8 cellular contexts compared by ENCODE assay signal in the genomic region with DNA sequence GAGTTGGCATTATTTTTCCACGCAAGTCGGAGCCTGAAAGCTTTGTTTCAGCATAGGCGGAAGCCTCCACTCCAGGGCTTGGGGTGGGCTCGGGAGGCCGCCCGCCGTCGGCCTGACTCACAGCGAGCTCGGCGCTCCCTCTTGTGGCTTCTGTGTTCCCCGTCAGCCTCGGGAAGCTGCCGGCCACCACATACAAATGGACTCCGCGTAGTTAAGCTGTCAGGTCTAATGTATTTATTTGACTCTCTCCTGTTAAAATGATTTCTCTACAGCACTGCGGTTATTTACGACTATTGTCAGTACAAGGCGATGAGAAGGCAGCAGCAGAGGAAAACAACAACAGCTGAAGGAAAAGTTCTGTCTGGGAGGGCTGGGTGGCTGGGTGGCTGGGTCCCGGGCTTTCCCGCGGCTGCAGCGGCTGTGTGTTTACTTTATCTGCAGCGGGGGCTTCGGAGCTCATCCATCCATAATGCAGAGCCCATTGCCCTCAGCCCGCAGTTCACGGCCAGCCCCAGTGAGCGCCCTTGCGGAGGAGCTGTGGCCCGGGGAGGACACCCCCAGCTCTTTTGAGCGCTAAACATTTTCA.
DNase-seq lines count a peak whose midpoint lies in the region; ATAC-seq and TF ChIP-seq lines count a peak whose summit lies in the region.

No MANE protein-coding gene starts in this region.

- TF ChIP-seq CTCF in Peyer's patch (IDR thresholded peaks at IDR 0.05) (peak in 4 of 6 experiments; percentile 40 to 67 (median 64)), endodermal cell (conservative IDR thresholded peaks at IDR 0.05) (peak; percentile 96)

- H3K4ac ChIP-seq in mesendoderm (ENCODE audit: low read depth, low read length), result no peak overlapping the region

- ATAC-seq in GM21515 (IDR thresholded peaks at IDR 0.05; ENCODE audit: unreplicated experiment), result peak; percentile 73

- no peaks in the 10 kb centered on the region for H3K36me3 Mint-ChIP-seq in endodermal cell (ENCODE audit: low read depth)

- H3K4me1 Mint-ChIP-seq in endodermal cell, result peaks cover 7% of the 10 kb centered on the region

- no peak overlapping the region for H2AK5ac ChIP-seq in mesendoderm (ENCODE audit: low read length)

- H3K4me2 ChIP-seq in mesendoderm (ENCODE audit: low read length), result peak overlapping the region; percentile 80

- no peak overlapping the region for H2BK5ac ChIP-seq in mesendoderm (ENCODE audit: low read length)

- H3K4me1 ChIP-seq in Peyer's patch (no peaks in the 10 kb centered on the region), endodermal cell (ENCODE audit: control insufficient read depth, insufficient read depth, low read length) (peaks cover 2% of the 10 kb centered on the region), mesendoderm (ENCODE audit: control insufficient read depth, low read depth, low read length) (peaks cover 5% of the 10 kb centered on the region), subcutaneous abdominal adipose tissue (ENCODE audit: control insufficient read depth in 5 of 5, insufficient read depth in 5 of 5, low read length in 5 of 5) (peaks cover 0 to 14% (median 12%) of the 10 kb centered on the region in 5 donors)

- H3K79me2 ChIP-seq in mesendoderm (ENCODE audit: control insufficient read depth, insufficient read depth, low read length), result no peaks in the 10 kb centered on the region

- DNase-seq in EL, result peak; percentile 78
- DNase-seq in KG1 (lab: John Stamatoyannopoulos, UW), result peak; percentile 9
- peak in 2 of 3 donors; percentile 63 to 66 for DNase-seq in Peyer's patch
- DNase-seq in endodermal cell, result peak; percentile 93
- peak; percentile 84 for DNase-seq in mesendoderm
- DNase-seq in activated effector memory CD4-positive, alpha-beta T cell treated with Interleukin-2 at 50 U/mL for 16 hours, result no peak

- no peak overlapping the region for H2BK120ac ChIP-seq in mesendoderm (ENCODE audit: low read depth, low read length)

- peaks cover 14% of the 10 kb centered on the region for H3K27me3 Mint-ChIP-seq in endodermal cell (ENCODE audit: insufficient read depth)

- no peaks in the 10 kb centered on the region for H3K27me3 ChIP-seq in Peyer's patch
- H3K27me3 ChIP-seq in endodermal cell (ENCODE audit: control insufficient read depth, insufficient read depth, low read length, poor library complexity, severe bottlenecking), result peaks cover 12% of the 10 kb centered on the region
- no peaks in the 10 kb centered on the region for H3K27me3 ChIP-seq in mesendoderm (ENCODE audit: insufficient read depth, low read length, poor library complexity)
- peaks cover 26 to 41% (median 29%) of the 10 kb centered on the region in 5 donors for H3K27me3 ChIP-seq in subcutaneous abdominal adipose tissue (ENCODE audit: control insufficient read depth in 5 of 5, insufficient read depth in 4 of 5, low read length in 5 of 5)

- no peaks in the 10 kb centered on the region for H3K79me1 ChIP-seq in mesendoderm (ENCODE audit: low read length)

- H3K9me3 ChIP-seq in Peyer's patch (no peaks in the 10 kb centered on the region), endodermal cell (ENCODE audit: control insufficient read depth, low read length) (no peaks in the 10 kb centered on the region), subcutaneous abdominal adipose tissue (ENCODE audit: control insufficient read depth in 5 of 5, low read length in 5 of 5) (no peaks in the 10 kb centered on the region)

- no peak for TF ChIP-seq POLR2A in Peyer's patch (IDR thresholded peaks at IDR 0.05)

- no peaks in the 10 kb centered on the region for H3K9me3 Mint-ChIP-seq in endodermal cell

- no peak overlapping the region for H4K8ac ChIP-seq in mesendoderm (ENCODE audit: low read depth, low read length)

- no peak overlapping the region for H3K27ac Mint-ChIP-seq in endodermal cell

- WGBS in endodermal cell (ENCODE audit: insufficient coverage in 1 of 2, insufficient read length in 1 of 2), 2 experiments, result 3 to 9% methylated on average over 24 to 31 of the region's 31 CpGs
- WGBS in mesendoderm (ENCODE audit: extremely low coverage, insufficient coverage, low lambda C conversion rate), result no CpG with 5 or more reads among the region's 31 CpGs

- H3K4me3 ChIP-seq in Peyer's patch, result peak overlapping the region in 3 of 4 donors; percentile 13 to 36 (median 18)
- H3K4me3 ChIP-seq in endodermal cell (ENCODE audit: low read length), result peak overlapping the region; percentile 76
- peak overlapping the region; percentile 31 for H3K4me3 ChIP-seq in mesendoderm (ENCODE audit: low read length)
- H3K4me3 ChIP-seq in subcutaneous abdominal adipose tissue (ENCODE audit: low read depth in 1 of 5, low read length in 5 of 5), result peak overlapping the region; percentile 50 to 60 (median 54)

- H2BK15ac ChIP-seq in mesendoderm (replicated peaks; ENCODE audit: low read depth), result no peak overlapping the region

- H3K9ac ChIP-seq in endodermal cell (ENCODE audit: extremely low read depth, low read length, poor library complexity, severe bottlenecking) (no peak overlapping the region), mesendoderm (ENCODE audit: low read length) (peak overlapping the region; percentile 73), subcutaneous abdominal adipose tissue (ENCODE audit: low read length in 5 of 5) (peak overlapping the region in 3 of 5 donors; percentile 22 to 56 (median 44))

- peak overlapping the region; percentile 56 for H3K4me3 Mint-ChIP-seq in endodermal cell

- peak overlapping the region; percentile 85 for H3K56ac ChIP-seq in mesendoderm (ENCODE audit: low read length)

- peak overlapping the region; percentile 85 for H4K5ac ChIP-seq in mesendoderm (ENCODE audit: low read length)

- no peak overlapping the region for H3K18ac ChIP-seq in mesendoderm (ENCODE audit: low read length)

- no peak overlapping the region for H3K23ac ChIP-seq in mesendoderm (ENCODE audit: low read length)

- H3K36me3 ChIP-seq in Peyer's patch (no peaks in the 10 kb centered on the region), endodermal cell (ENCODE audit: control insufficient read depth, insufficient read depth, low read length) (no peaks in the 10 kb centered on the region), mesendoderm (ENCODE audit: control insufficient read depth, insufficient read depth, low read length) (no peaks in the 10 kb centered on the region), subcutaneous abdominal adipose tissue (ENCODE audit: control insufficient read depth in 5 of 5, insufficient read depth in 5 of 5, low read length in 5 of 5) (no peaks in the 10 kb centered on the region)

- H3K27ac ChIP-seq in Peyer's patch, result no peak overlapping the region
- no peak overlapping the region for H3K27ac ChIP-seq in endodermal cell (ENCODE audit: low read depth, low read length)
- H3K27ac ChIP-seq in mesendoderm (ENCODE audit: low read depth, low read length), result no peak overlapping the region
- H3K27ac ChIP-seq in subcutaneous abdominal adipose tissue (ENCODE audit: low read depth, low read length), result no peak overlapping the region

Comparison
In these comparisons a context has a peak if more than half of its experiments do, and no peak if none do; other contexts are left out.
1. H3K4me3 ChIP-seq: peak in every context shown above with its lines; median percentile 76 in endodermal cell; 54 in subcutaneous abdominal adipose tissue; 31 in mesendoderm; 18 in Peyer's patch.